Comparison of ENCODE assay signal across 9 cellular contexts in genomic region chr20:50730765-50731054, GRCh38. TPM values are rescaled to one million over a fixed set of nuclear protein-coding genes. Genes with fewer than 3 reads are reported as not detected.
DNase-seq lines count a peak whose midpoint lies in the region; TF ChIP-seq lines count a peak whose summit lies in the region.
"Had no signal": no experiment of that assay in that cellular context is flagged by ENCODE, and none has a peak within 500 bp of the region (broad histone marks: within the 10 kb centered on the region; RNA-seq: fewer than 3 reads in every experiment).

No MANE protein-coding gene starts in this region.

- no peaks in the 10 kb centered on the region for H3K9me3 Mint-ChIP-seq in endodermal cell

- no peaks in the 10 kb centered on the region for H3K9me3 ChIP-seq in NT2/D1 (ENCODE audit: insufficient read depth, low read length)
- no peaks in the 10 kb centered on the region for H3K9me3 ChIP-seq in endodermal cell (ENCODE audit: control insufficient read depth, low read length)
- H3K9me3 ChIP-seq in ovary: no peaks in the 10 kb centered on the region

- peak overlapping the region; percentile 95 for H3K27ac Mint-ChIP-seq in endodermal cell

- H3K27me3 Mint-ChIP-seq in endodermal cell (ENCODE audit: insufficient read depth): peaks cover 2% of the 10 kb centered on the region

- H3K4me1 Mint-ChIP-seq in endodermal cell: peaks cover 23% of the 10 kb centered on the region

- H3K36me3 Mint-ChIP-seq in endodermal cell (ENCODE audit: low read depth): peaks cover 21% of the 10 kb centered on the region

- peak overlapping the region; percentile 88 for H3K4me3 Mint-ChIP-seq in endodermal cell

- intact Hi-C loops in ovary (cut with DNase I): no loop called here

- H3K36me3 ChIP-seq in GM06990 (ENCODE audit: control insufficient read depth, insufficient read depth, low read length) (no peaks in the 10 kb centered on the region), NT2/D1 (ENCODE audit: insufficient read depth, insufficient read length, low read length) (peaks cover 16% of the 10 kb centered on the region), endodermal cell (ENCODE audit: control insufficient read depth, insufficient read depth, low read length) (peaks cover 9% of the 10 kb centered on the region), ovary (no peaks in the 10 kb centered on the region)

- H3K27me3 ChIP-seq in GM06990 (replicated peaks; ENCODE audit: control insufficient read depth, insufficient read depth, low read length) (no peaks in the 10 kb centered on the region), NT2/D1 (ENCODE audit: insufficient read depth, insufficient read length) (no peaks in the 10 kb centered on the region), endodermal cell (ENCODE audit: control insufficient read depth, insufficient read depth, low read length, poor library complexity, severe bottlenecking) (no peaks in the 10 kb centered on the region), ovary (no peaks in the 10 kb centered on the region)

- H3K27ac ChIP-seq in endodermal cell (ENCODE audit: low read depth, low read length) (peak overlapping the region; percentile 72), ovary (peak overlapping the region in 1 of 2 donors; percentile 40)

- DNase-seq in GM06990 (ENCODE audit: extremely low read depth, insufficient read length) (no peak), NT2/D1 (ENCODE audit: low read depth, low spot score) (no peak), endodermal cell (no peak), ovary (no peak), NCI-H748 (lab: John Stamatoyannopoulos, UW; ENCODE audit: unreplicated experiment) (no peak), NCI-H1417 treated with DMSO at 0.1 percent for 48 hours (lab: John Stamatoyannopoulos, UW) (no peak), NCI-H2171 (lab: John Stamatoyannopoulos, UW) (no peak)
- no peak for DNase-seq in stimulated activated CD4-positive, alpha-beta T cell treated with anti-CD3 and anti-CD28 coated beads, Interleukin-1b, Interleukin-23, amount 100 ng/mL, for 48 hours

- 0% methylated on average over 25 to 35 of the region's 35 CpGs for WGBS in endodermal cell (ENCODE audit: insufficient coverage in 1 of 2, insufficient read length in 1 of 2), 2 experiments
- 0 to 1% (median 0%) methylated on average over 34 to 35 of the region's 35 CpGs for WGBS in ovary, 3 donors

- H3K9ac ChIP-seq in NT2/D1 (ENCODE audit: insufficient read length, low read depth) (peak overlapping the region; percentile 92), endodermal cell (ENCODE audit: extremely low read depth, low read length, poor library complexity, severe bottlenecking) (peak overlapping the region; percentile 56)

- H3K4me1 ChIP-seq in NT2/D1 (ENCODE audit: insufficient read depth, insufficient read length) (peaks cover 14% of the 10 kb centered on the region), endodermal cell (ENCODE audit: control insufficient read depth, insufficient read depth, low read length) (peaks cover 5% of the 10 kb centered on the region), ovary (ENCODE audit: insufficient read depth) (peaks cover 2% of the 10 kb centered on the region)

- TF ChIP-seq EP300 in ovary (IDR thresholded peaks at IDR 0.05): no peak

- no peak for TF ChIP-seq CTCF in GM06990 (IDR thresholded peaks at IDR 0.05; ENCODE audit: insufficient read depth, low read length, poor library complexity, severe bottlenecking)
- TF ChIP-seq CTCF in endodermal cell (conservative IDR thresholded peaks at IDR 0.05): no peak
- TF ChIP-seq CTCF in ovary (IDR thresholded peaks at IDR 0.05): no peak

- peak overlapping the region; percentile 65 for H3K4me3 ChIP-seq in GM06990 (replicated peaks; ENCODE audit: low read depth, low read length)
- peak overlapping the region; percentile 58 for H3K4me3 ChIP-seq in NT2/D1 (ENCODE audit: insufficient read length, low read depth)
- H3K4me3 ChIP-seq in endodermal cell (ENCODE audit: low read length): peak overlapping the region; percentile 86
- H3K4me3 ChIP-seq in ovary: peak overlapping the region; percentile 60

- TF ChIP-seq POLR2A in ovary (IDR thresholded peaks at IDR 0.05): no peak

RNA-seq across cellular contexts. Expression of gene PARD6B, which starts 0.7 kb away (rescaled TPM):
- total RNA-seq in endodermal cell: 10 to 100 TPM; 29.0 to 36.7 TPM
- 5.8 TPM for polyA plus RNA-seq in endodermal cell (2013, experiment 1 of 2)
- 7.0 TPM for polyA plus RNA-seq in endodermal cell (2013, experiment 2 of 2)
- 10 to 100 TPM in 2 of 7 donors, 1 to 10 TPM in 5; 4.5 to 14.4 (median 8.5) TPM for total RNA-seq in ovary
- 1 to 10 TPM in 1 of 2 donors, under 1 TPM in 1; 0.91 to 1.0 TPM for polyA plus RNA-seq in ovary

RNA-seq across cellular contexts. Expression of gene RIPOR3, which starts 39.4 kb away (rescaled TPM):
- total RNA-seq in endodermal cell: 1 to 10 TPM in 1 of 2 donors, under 1 TPM in 1; 0.46 to 1.4 TPM
- 0.96 TPM for polyA plus RNA-seq in endodermal cell (2013, experiment 1 of 2)
- polyA plus RNA-seq in endodermal cell (2013, experiment 2 of 2): 0.25 TPM
- 10 to 100 TPM in 2 of 7 donors, 1 to 10 TPM in 5; 1.3 to 22.7 (median 8.0) TPM for total RNA-seq in ovary
- 1 to 10 TPM; 1.7 to 9.6 TPM for polyA plus RNA-seq in ovary
- total RNA-seq: HT1080 had no signal
